ENCODE assay signal across 14 cellular contexts in the genomic region with DNA sequence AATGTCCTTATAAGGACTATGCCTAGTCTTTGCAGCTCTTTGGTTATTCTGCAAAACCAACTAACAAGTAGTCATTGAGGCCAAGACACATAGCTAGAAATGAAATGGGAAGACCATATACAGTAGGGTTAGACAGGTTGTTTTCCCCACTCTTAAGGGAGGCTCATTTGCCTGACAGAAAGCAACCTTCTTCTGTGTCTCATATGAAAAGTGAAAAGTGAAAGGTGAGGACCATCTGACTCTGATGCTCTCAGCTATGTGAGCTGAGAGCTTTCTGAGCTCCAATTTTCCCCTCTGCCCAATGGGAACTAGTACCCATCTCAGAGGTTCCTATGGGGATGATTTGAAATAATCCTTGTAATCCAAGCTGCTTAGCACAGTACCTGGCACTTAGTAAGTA.
"Had no signal": no experiment of that assay in that cellular context is flagged by ENCODE, and none has a peak within 500 bp of the region (broad histone marks: within the 10 kb centered on the region; RNA-seq: fewer than 3 reads in every experiment).

No MANE protein-coding gene starts in this region.

- DNase-seq: activated CD4-positive, CD25-positive, alpha-beta regulatory T cell treated with anti-CD3 and anti-CD28 coated beads, Interleukin-2, amount 50 U/mL, for 72 hours; activated CD8-positive, alpha-beta memory T cell treated with anti-CD3 and anti-CD28 coated beads for 24 hours; activated effector memory CD4-positive, alpha-beta T cell treated with anti-CD3 and anti-CD28 coated beads, Interleukin-2, amount 50 U/mL, for 16 hours; activated naive CD4-positive, alpha-beta T cell treated with anti-CD3 and anti-CD28 coated beads, Interleukin-2, amount 50 U/mL, for 16 hours; activated T-cell treated with anti-CD3 and anti-CD28 coated beads, Interleukin-2, amount 50 U/mL, for 72 hours; aorta; brain microvascular endothelial cell; central memory CD4-positive, alpha-beta T cell; dorsolateral prefrontal cortex; mucosa of descending colon; naive B cell; stimulated activated naive CD8-positive, alpha-beta T cell treated with anti-CD3 and anti-CD28 coated beads, Interleukin-15, Interleukin-2, amounts not matched to agents 100 U/mL and 50 U/mL, for 24 hours had no signal

- ATAC-seq: activated T-cell treated with anti-CD3 and anti-CD28 coated beads, Interleukin-2, amount 50 U/mL, for 72 hours; mucosa of descending colon; stimulated activated naive CD8-positive, alpha-beta T cell treated with anti-CD3 and anti-CD28 coated beads, Interleukin-15, Interleukin-2, amounts not matched to agents 100 U/mL and 50 U/mL, for 24 hours had no signal

- FAIRE-seq: colon, urothelium cell line had no signal
